Comparison of ENCODE assay signal across 8 cellular contexts in genomic region chr10:73781879-73782748, GRCh38. TPM values are rescaled to one million over a fixed set of nuclear protein-coding genes. Genes with fewer than 3 reads are reported as not detected.
DNase-seq lines count a peak whose midpoint lies in the region; ATAC-seq, FAIRE-seq and TF ChIP-seq lines count a peak whose summit lies in the region.

TSS of gene CHCHD1 (plus strand) at chr10:73782048. CDS start at chr10:73782076, 28 bp downstream.

- H3K79me2 ChIP-seq in H1 (ENCODE audit: control insufficient read depth in 1 of 2, insufficient read depth in 2 of 2, low read length in 2 of 2): peaks cover 6 to 41% of the 10 kb centered on the region in 2 experiments; a peak in 3 of 4 replicates
- peaks cover 24% of the 10 kb centered on the region for H3K79me2 ChIP-seq in mesendoderm (ENCODE audit: control insufficient read depth, insufficient read depth, low read length)

- H3K4ac ChIP-seq in H1 (replicated peaks; ENCODE audit: insufficient read length, low read depth, low read length) (no peak within 1 kb of the TSS), mesendoderm (ENCODE audit: low read depth, low read length) (peak within 1 kb of the TSS; percentile 63)

- no peak within 1 kb of the TSS for H2BK20ac ChIP-seq in H1 (ENCODE audit: low read length)

- H4K20me1 ChIP-seq in H1 (replicated peaks in 1 of 2; ENCODE audit: control insufficient read depth in 1 of 2, insufficient read depth in 2 of 2, low read length in 2 of 2): peaks cover 3 to 10% of the 10 kb centered on the region in 2 experiments

- peaks cover 9% of the 10 kb centered on the region for H3K23me2 ChIP-seq in H1 (ENCODE audit: low read depth, low read length)

- no peak for TF ChIP-seq CTCF in BJ (IDR thresholded peaks at IDR 0.05; ENCODE audit: insufficient read depth, low read depth, low read length)
- TF ChIP-seq CTCF in H1 (IDR thresholded peaks at IDR 0.05; ENCODE audit: control extremely low read depth in 1 of 3, insufficient read depth in 1 of 3, low read depth in 1 of 3, low read length in 3 of 3): no peak

- H2BK120ac ChIP-seq in H1 (replicated peaks; ENCODE audit: low read depth, low read length) (no peak within 1 kb of the TSS), mesendoderm (ENCODE audit: low read depth, low read length) (no peak within 1 kb of the TSS)

- H2BK5ac ChIP-seq in H1 (ENCODE audit: low read depth, low read length): peak within 1 kb of the TSS; percentile 85
- H2BK5ac ChIP-seq in mesendoderm (ENCODE audit: low read length): no peak within 1 kb of the TSS

- no peak within 1 kb of the TSS for H2AFZ ChIP-seq in H1 (ENCODE audit: low read length)

- no peak within 1 kb of the TSS for H4K91ac ChIP-seq in H1 (replicated peaks; ENCODE audit: insufficient read length, low read length)

- TF ChIP-seq RAD21 in H1 (IDR thresholded peaks at IDR 0.05 in 1 of 2, conservative IDR thresholded peaks at IDR 0.05 in 1 of 2; ENCODE audit: low read depth in 2 of 2, low read length in 2 of 2): no peak

- no peak within 1 kb of the TSS for H3K14ac ChIP-seq in H1 (ENCODE audit: insufficient read length)

- ATAC-seq in GM19328 (IDR thresholded peaks at IDR 0.05; ENCODE audit: unreplicated experiment): peak; percentile 41

- peak in 1 of 2 experiments; percentile 93; a peak in 2 of 3 replicates for TF ChIP-seq POLR2A in H1 (IDR thresholded peaks at IDR 0.05; ENCODE audit: control extremely low read depth in 1 of 2, low read depth in 2 of 2, low read length in 2 of 2)

- no peak for DNase-seq in BJ (ENCODE audit: low read depth)
- DNase-seq in HK-2 (ENCODE audit: unreplicated experiment): peak; percentile 93
- DNase-seq in NOMO-1 (lab: John Stamatoyannopoulos, UW; ENCODE audit: unreplicated experiment in 2 of 2): peak; percentile 81 to 87
- peak; percentile 73 to 85 (median 80) for DNase-seq in activated CD8-positive, alpha-beta memory T cell treated with anti-CD3 and anti-CD28 coated beads for 48 hours (ENCODE audit: low read depth in 2 of 3, low spot score in 2 of 3)
- DNase-seq in H1 (ENCODE audit: low read depth in 1 of 2, low spot score in 2 of 2): peak; percentile 47 to 94
- peak; percentile 92 for DNase-seq in mesendoderm
- peak; percentile 84 for DNase-seq in stimulated activated CD8-positive, alpha-beta memory T cell treated with anti-CD3 and anti-CD28 coated beads, Interleukin-12 subunit alpha, Interleukin-12 subunit beta, amount 100 ng/mL, for 4 hours (ENCODE audit: low read depth)

- H2AK5ac ChIP-seq in H1 (ENCODE audit: low read depth, low read length) (no peak within 1 kb of the TSS), mesendoderm (ENCODE audit: low read length) (peak within 1 kb of the TSS; percentile 76)

- H3K18ac ChIP-seq in H1 (ENCODE audit: extremely low read depth, low read length): peak within 1 kb of the TSS; percentile 95
- H3K18ac ChIP-seq in mesendoderm (ENCODE audit: low read length): peak within 1 kb of the TSS; percentile 81

- H4K5ac ChIP-seq in H1 (ENCODE audit: insufficient read length, low read depth, low read length): peak within 1 kb of the TSS; percentile 82
- H4K5ac ChIP-seq in mesendoderm (ENCODE audit: low read length): peak within 1 kb of the TSS; percentile 85

- H3K56ac ChIP-seq in H1 (replicated peaks; ENCODE audit: insufficient read length, low read depth, low read length) (peak within 1 kb of the TSS; percentile 87), mesendoderm (ENCODE audit: low read length) (peak within 1 kb of the TSS; percentile 94)

- H3K4me1 ChIP-seq in H1 (replicated peaks in 1 of 4; ENCODE audit: control insufficient read depth in 3 of 4, insufficient read depth in 4 of 4, low read length in 3 of 4) (peaks cover 2 to 4% (median 3%) of the 10 kb centered on the region in 4 experiments; a peak in 5 of 7 replicates), mesendoderm (ENCODE audit: control insufficient read depth, low read depth, low read length) (peaks cover 3% of the 10 kb centered on the region)

- POLR2A ChIA-PET in BJ (lab: Charles Lee) (interaction anchor here (0.9 to 2.4 kb wide), 3 partner anchors 10 to 52 kb away, joined by 3 to 9 read pairs (median 5); a partner anchor contains a TSS), H1 (lab: Charles Lee; ENCODE audit: partially characterized antibody) (interaction anchor here (1.0 to 6.3 kb wide), 14 partner anchors 10 to 79 kb away, joined by 3 to 79 read pairs (median 4); partner anchors contain the start of gene SEC24C)

- CTCF ChIA-PET in BJ (lab: Yijun Ruan, JAX): interaction anchor here (0.7 to 1.7 kb wide), 2 partner anchors 11 to 97 kb away, joined by 3 to 13 read pairs; a partner anchor contains a TSS
- CTCF ChIA-PET in H1 (lab: Charles Lee; ENCODE audit: partially characterized antibody): interaction anchor here (0.7 to 3.8 kb wide), 5 partner anchors 7 to 260 kb away, joined by 3 to 13 read pairs (median 4); a partner anchor contains a TSS

- H3K79me1 ChIP-seq in H1 (ENCODE audit: low read depth, low read length) (peaks cover 2% of the 10 kb centered on the region; the same call in 1 of the 2 replicates), mesendoderm (ENCODE audit: low read length) (peaks cover 12% of the 10 kb centered on the region)

- H3K27ac ChIP-seq in H1 (ENCODE audit: low read depth, low read length) (peak within 1 kb of the TSS; percentile 68), mesendoderm (ENCODE audit: low read depth, low read length) (peak within 1 kb of the TSS; percentile 48)

- H3K4me2 ChIP-seq in H1 (ENCODE audit: insufficient read depth in 1 of 2, low read depth in 2 of 2, low read length in 2 of 2) (peak within 1 kb of the TSS; percentile 70 to 98), mesendoderm (ENCODE audit: low read length) (peak within 1 kb of the TSS; percentile 99)

- no peaks in the 10 kb centered on the region for H3K9me3 ChIP-seq in H1 (ENCODE audit: insufficient read depth in 2 of 2, low read depth in 1 of 2, low read length in 1 of 2)

- H3K27me3 ChIP-seq in BJ (ENCODE audit: control insufficient read depth, insufficient read depth, low read length) (no peaks in the 10 kb centered on the region), H1 (replicated peaks in 1 of 4; ENCODE audit: control insufficient read depth in 3 of 4, extremely low read depth in 1 of 4, insufficient read depth in 3 of 4, low read length in 3 of 4) (no peaks in the 10 kb centered on the region), mesendoderm (ENCODE audit: insufficient read depth, low read length, poor library complexity) (no peaks in the 10 kb centered on the region)

- H3K36me3 ChIP-seq in BJ (ENCODE audit: control insufficient read depth, insufficient read depth, low read length): peaks cover 5% of the 10 kb centered on the region
- peaks cover 0 to 27% (median 10%) of the 10 kb centered on the region in 4 experiments; a peak in 6 of 8 replicates for H3K36me3 ChIP-seq in H1 (ENCODE audit: control insufficient read depth in 2 of 4, insufficient read depth in 4 of 4, low read length in 3 of 4)
- no peaks in the 10 kb centered on the region for H3K36me3 ChIP-seq in mesendoderm (ENCODE audit: control insufficient read depth, insufficient read depth, low read length)

- H3K23ac ChIP-seq in H1 (ENCODE audit: insufficient read length) (no peak within 1 kb of the TSS), mesendoderm (ENCODE audit: low read length) (no peak within 1 kb of the TSS)

- peak within 1 kb of the TSS; percentile 78 to 89 (median 80) for H3K9ac ChIP-seq in H1 (replicated peaks in 1 of 4; ENCODE audit: extremely low read depth in 1 of 4, low read depth in 3 of 4, low read length in 3 of 4)
- H3K9ac ChIP-seq in mesendoderm (ENCODE audit: low read length): peak within 1 kb of the TSS; percentile 90

- H2BK15ac ChIP-seq in H1 (ENCODE audit: low read length) (no peak within 1 kb of the TSS), mesendoderm (replicated peaks; ENCODE audit: low read depth) (no peak within 1 kb of the TSS)

- H4K8ac ChIP-seq in H1 (ENCODE audit: extremely low read depth, insufficient read depth, low read length) (peak within 1 kb of the TSS; percentile 95), mesendoderm (ENCODE audit: low read depth, low read length) (peak within 1 kb of the TSS; percentile 87)

- FAIRE-seq in H1 (lab: Jason Lieb, UNC): no peak

- H2BK12ac ChIP-seq in H1 (ENCODE audit: low read depth, low read length): no peak within 1 kb of the TSS

- H3K4me3 ChIP-seq in BJ (ENCODE audit: low read depth, low read length): peak within 1 kb of the TSS; percentile 99
- H3K4me3 ChIP-seq in H1 (ENCODE audit: extremely low read depth in 1 of 4, insufficient read depth in 2 of 4, low read depth in 3 of 4, low read length in 4 of 4): peak within 1 kb of the TSS; percentile 80 to 88 (median 84)
- peak within 1 kb of the TSS; percentile 79 for H3K4me3 ChIP-seq in mesendoderm (ENCODE audit: low read length)

- WGBS in H1 (ENCODE audit: extremely low coverage in 1 of 2, insufficient coverage in 1 of 2, insufficient read length in 1 of 2, insufficient replicate concordance in 2 of 2, low coverage in 1 of 2, low lambda C conversion rate in 2 of 2, missing lambda C conversion rate in 1 of 2), 2 experiments: 2% methylated on average over 53 of the region's 57 CpGs; no CpG with 5 or more reads in 1 of the 2 experiments
- WGBS in mesendoderm (ENCODE audit: extremely low coverage, insufficient coverage, low lambda C conversion rate): no CpG with 5 or more reads among the region's 57 CpGs

- no peak for TF ChIP-seq EP300 in H1 (IDR thresholded peaks at IDR 0.05; ENCODE audit: borderline replicate concordance in 1 of 2, low read depth in 2 of 2, low read length in 2 of 2)

TF ChIP-seq in H1, 55 proteins besides CTCF, POLR2A, EP300 and RAD21 (continues in another document):
- TF ChIP-seq KDM4A (IDR thresholded peaks at IDR 0.05; ENCODE audit: low read depth, low read length, severe bottlenecking): peak; percentile 76
- TF ChIP-seq TEAD4 (IDR thresholded peaks at IDR 0.05; ENCODE audit: low read depth, low read length): no peak
- peak; percentile 31; the same call in 1 of the 2 replicates for TF ChIP-seq CREB1 (IDR thresholded peaks at IDR 0.05)
- TF ChIP-seq POLR2AphosphoS5 (IDR thresholded peaks at IDR 0.05; ENCODE audit: low read depth, low read length): peak; percentile 84
- TF ChIP-seq GTF2F1 (IDR thresholded peaks at IDR 0.05; ENCODE audit: borderline replicate concordance, low read depth, low read length): peak; percentile 25; the same call in 1 of the 2 replicates

RNA-seq across cellular contexts. Expression of gene CHCHD1, which starts in this region (rescaled TPM):
- 14.3 and 35.4 TPM in 2 replicates for polyA plus RNA-seq in BJ (2011; rRNA removed)
- polyA minus RNA-seq in BJ (2011; rRNA and poly(A)+ RNA removed): 1.5 and 3.6 TPM in 2 replicates
- 44.9 and 46.4 TPM in 2 replicates for total RNA-seq in H1 (2021; fragmentation: NEBNext Ultra II Directional; extraction: Animal tissue kit (Norgen Biotek cat#: 25700))
- 52.6 and 58.1 TPM in 2 replicates for polyA plus RNA-seq in H1 (2011; rRNA removed)
- 57.1 TPM for polyA plus RNA-seq in H1 (2011; cell fraction: cytosol; rRNA removed)
- 28.2 TPM for polyA plus RNA-seq in H1 (2011; cell fraction: nucleus; rRNA removed)
- polyA plus RNA-seq in H1 (2012, experiment 1 of 2): 78.9 to 101 TPM (median 92.5 TPM) in 4 replicates
- polyA plus RNA-seq in H1 (2012, experiment 2 of 2): 104 TPM
- polyA plus RNA-seq in H1 (2013, experiment 1 of 2): 151 TPM
- 164 TPM for polyA plus RNA-seq in H1 (2013, experiment 2 of 2)
- polyA minus RNA-seq in H1 (2011; rRNA and poly(A)+ RNA removed): 5.0 and 6.8 TPM in 2 replicates
- polyA minus RNA-seq in H1 (2011; cell fraction: cytosol; rRNA and poly(A)+ RNA removed): 9.9 TPM
- 15.8 TPM for polyA minus RNA-seq in H1 (2011; cell fraction: nucleus; rRNA and poly(A)+ RNA removed)
- 149 TPM for polyA plus RNA-seq in mesendoderm (2013, experiment 1 of 2)
- polyA plus RNA-seq in mesendoderm (2013, experiment 2 of 2): 149 TPM
